10 cellular contexts compared by ENCODE assay signal in the genomic region with DNA sequence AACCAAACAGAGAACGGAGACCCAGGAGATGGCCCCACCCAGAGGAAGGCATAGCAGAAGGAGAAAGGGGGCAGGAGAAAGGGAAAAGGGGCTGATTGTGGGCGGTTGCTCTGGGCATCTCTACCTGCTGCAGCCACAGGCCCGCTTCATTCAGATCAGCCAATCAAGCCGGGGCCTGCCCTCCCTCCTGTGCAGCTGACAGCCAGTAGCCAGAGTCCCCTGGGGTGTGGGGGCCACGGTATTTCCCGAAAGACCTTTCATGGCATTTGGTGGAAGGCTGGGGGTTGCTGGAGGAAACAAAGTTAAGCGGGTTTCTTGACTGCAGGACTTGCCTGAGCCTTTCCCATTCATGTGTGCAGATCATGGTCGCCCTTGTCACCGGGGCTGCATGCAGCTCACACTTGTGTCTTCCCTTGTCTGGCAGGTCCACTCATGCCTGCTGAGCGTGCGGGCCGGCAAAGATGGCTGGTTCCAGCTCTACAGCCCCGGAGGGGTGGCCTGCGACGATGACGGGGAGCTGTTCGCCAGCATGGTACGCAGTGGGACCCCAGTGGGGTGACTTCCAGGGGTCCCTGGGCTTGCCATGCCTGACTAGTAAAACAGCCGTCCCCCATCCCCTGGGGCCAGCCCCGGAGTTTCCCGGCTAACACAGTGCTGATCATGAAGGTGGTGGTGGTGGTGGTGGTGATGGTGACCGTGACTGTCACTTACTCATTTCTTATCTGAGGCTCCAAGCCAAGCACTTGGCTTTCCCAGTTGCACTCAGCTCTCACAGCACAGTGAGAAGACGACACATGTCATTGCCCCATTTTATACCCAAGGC.
A peak's percentile ranks its signal among the peaks of the same experiment; 100 is the strongest.
DNase-seq lines count a peak whose midpoint lies in the region; ATAC-seq and TF ChIP-seq lines count a peak whose summit lies in the region.
"Had no signal": no experiment of that assay in that cellular context is flagged by ENCODE, and none has a peak within 500 bp of the region (broad histone marks: within the 10 kb centered on the region; RNA-seq: fewer than 3 reads in every experiment).

No MANE protein-coding gene starts in this region.

- H4K20me1 ChIP-seq in H9 (ENCODE audit: control insufficient read depth, insufficient read depth, insufficient read length): peaks cover 2% of the 10 kb centered on the region

- H3K4me1 ChIP-seq in H9 (ENCODE audit: insufficient read depth, low read length) (no peaks in the 10 kb centered on the region), skeletal muscle tissue (ENCODE audit: control insufficient read depth in 3 of 3, insufficient read depth in 3 of 3, low read length in 3 of 3) (peaks cover 9 to 25% (median 24%) of the 10 kb centered on the region in 3 donors)

- no peak overlapping the region for H2AK5ac ChIP-seq in H9 (ENCODE audit: insufficient read length, low read length)

- H3K18ac ChIP-seq in H9 (ENCODE audit: insufficient read length, low read depth, low read length): no peak overlapping the region

- H3K4me1 Mint-ChIP-seq in H9: peaks cover 11 to 22% of the 10 kb centered on the region in 2 experiments
- H3K4me1 Mint-ChIP-seq in activated CD8-positive, alpha-beta T cell treated with anti-CD3 and anti-CD28 coated beads, Interleukin-2, amount 10 ng/mL, durations not matched to agents 7 days and 5 days (ENCODE audit: low read depth): peaks cover 5% of the 10 kb centered on the region

- H3K9me3 Mint-ChIP-seq in H9: no peaks in the 10 kb centered on the region
- no peaks in the 10 kb centered on the region for H3K9me3 Mint-ChIP-seq in activated CD8-positive, alpha-beta T cell treated with anti-CD3 and anti-CD28 coated beads, Interleukin-2, amount 10 ng/mL, durations not matched to agents 7 days and 5 days (ENCODE audit: insufficient read depth)

- no peak overlapping the region for H3K4me2 ChIP-seq in H9 (ENCODE audit: insufficient read depth, insufficient read length, low read length)

- no peak overlapping the region for H2BK15ac ChIP-seq in H9 (ENCODE audit: low read depth, low read length)

- no peak for ATAC-seq in activated CD8-positive, alpha-beta T cell treated with anti-CD3 and anti-CD28 coated beads, Interleukin-2, amount 10 ng/mL, durations not matched to agents 7 days and 5 days
- peak; percentile 19 to 67 for ATAC-seq in left cardiac atrium
- no peak for ATAC-seq in GM19328 (IDR thresholded peaks at IDR 0.05; ENCODE audit: unreplicated experiment)

- H3K36me3 Mint-ChIP-seq in H9 (ENCODE audit: insufficient read depth in 1 of 3, low read depth in 3 of 3): peaks cover 30 to 52% (median 44%) of the 10 kb centered on the region in 3 experiments; a peak in 6 of 7 replicates
- peaks cover 48% of the 10 kb centered on the region for H3K36me3 Mint-ChIP-seq in activated CD8-positive, alpha-beta T cell treated with anti-CD3 and anti-CD28 coated beads, Interleukin-2, amount 10 ng/mL, durations not matched to agents 7 days and 5 days (ENCODE audit: low read depth)

- intact Hi-C loops in left cardiac atrium (cut with DNase I): loop anchor here in 1 of 2 donors (10.0 kb wide), 1 partner anchor 72 kb away; no protein-coding TSS in a partner anchor

- CTCF ChIA-PET in activated CD8-positive, alpha-beta T cell treated with anti-CD3 and anti-CD28 coated beads, Interleukin-2, amount 10 ng/mL, durations not matched to agents 7 days and 5 days (lab: Charles Lee): interaction anchor here (0.8 to 3.0 kb wide), 15 partner anchors 9 to 331 kb away, joined by 3 to 34 read pairs (median 8); no protein-coding TSS in a partner anchor

- no peak overlapping the region for H3K23ac ChIP-seq in H9 (ENCODE audit: insufficient read length, low read depth, low read length)

- no peaks in the 10 kb centered on the region for H3K27me3 Mint-ChIP-seq in H9 (ENCODE audit: low read depth)
- H3K27me3 Mint-ChIP-seq in activated CD8-positive, alpha-beta T cell treated with anti-CD3 and anti-CD28 coated beads, Interleukin-2, amount 10 ng/mL, durations not matched to agents 7 days and 5 days (ENCODE audit: low read depth): no peaks in the 10 kb centered on the region

- POLR2A ChIA-PET in activated CD8-positive, alpha-beta T cell treated with anti-CD3 and anti-CD28 coated beads, Interleukin-2, amount 10 ng/mL, durations not matched to agents 7 days and 5 days (lab: Charles Lee): no interaction called here

- H4K5ac ChIP-seq in H9 (ENCODE audit: insufficient read length, low read depth, low read length): no peak overlapping the region

- H3K79me1 ChIP-seq in H9 (ENCODE audit: insufficient read depth, low read depth, low read length, poor library complexity, severe bottlenecking): no peaks in the 10 kb centered on the region

- no peak overlapping the region; the same call in 1 of the 2 replicates for H3K14ac ChIP-seq in H9 (ENCODE audit: insufficient read depth, low read length)

- H3K27me3 ChIP-seq in H9 (ENCODE audit: insufficient read depth, low read length) (no peaks in the 10 kb centered on the region), skeletal muscle tissue (ENCODE audit: control insufficient read depth in 3 of 3, insufficient read depth in 3 of 3, low read length in 3 of 3) (no peaks in the 10 kb centered on the region)

- TF ChIP-seq CTCF in H9 (conservative IDR thresholded peaks at IDR 0.05): no peak

- H3K36me3 ChIP-seq in skeletal muscle tissue (ENCODE audit: control insufficient read depth in 3 of 3, insufficient read depth in 3 of 3, low read length in 3 of 3): peaks cover 0 to 19% (median 8%) of the 10 kb centered on the region in 3 donors

- no peak overlapping the region for H4K91ac ChIP-seq in H9 (ENCODE audit: insufficient read length, low read depth, low read length)

- H2BK5ac ChIP-seq in H9 (ENCODE audit: insufficient read length, low read length): no peak overlapping the region

- no peak overlapping the region for H3K9ac ChIP-seq in H9 (ENCODE audit: extremely low read depth, insufficient read length, low read length)
- no peak overlapping the region for H3K9ac ChIP-seq in skeletal muscle tissue (ENCODE audit: low read depth in 1 of 3, low read length in 3 of 3)

- no peak overlapping the region for H3T11ph ChIP-seq in H9 (ENCODE audit: low read length)

- no peak overlapping the region for H3K4me3 Mint-ChIP-seq in H9
- no peak overlapping the region for H3K4me3 Mint-ChIP-seq in activated CD8-positive, alpha-beta T cell treated with anti-CD3 and anti-CD28 coated beads, Interleukin-2, amount 10 ng/mL, durations not matched to agents 7 days and 5 days

- H3K9me3 ChIP-seq in H9 (ENCODE audit: control insufficient read depth, low read depth, low read length): no peaks in the 10 kb centered on the region
- H3K9me3 ChIP-seq in skeletal muscle tissue (ENCODE audit: control insufficient read depth in 3 of 3, low read length in 3 of 3): no peaks in the 10 kb centered on the region

- H3K23me2 ChIP-seq in H9 (ENCODE audit: insufficient read length, low read depth, low read length, poor library complexity, severe bottlenecking): no peaks in the 10 kb centered on the region

- H3K56ac ChIP-seq in H9 (ENCODE audit: insufficient read length, low read depth, low read length): no peak overlapping the region

- no peak overlapping the region for H3K27ac ChIP-seq in H9 (ENCODE audit: insufficient read length, low read depth, low read length)
- peak overlapping the region; percentile 51 for H3K27ac ChIP-seq in skeletal muscle tissue (ENCODE audit: low read depth, low read length)

- no peak overlapping the region for H4K8ac ChIP-seq in H9 (replicated peaks; ENCODE audit: insufficient read length, low read depth, low read length)

- no peak overlapping the region for H2BK12ac ChIP-seq in H9 (ENCODE audit: insufficient read length, low read depth, low read length)

- H3K27ac Mint-ChIP-seq in H9: peak overlapping the region in 2 of 3 experiments; percentile 76 to 77; a peak in 4 of 7 replicates
- H3K27ac Mint-ChIP-seq in activated CD8-positive, alpha-beta T cell treated with anti-CD3 and anti-CD28 coated beads, Interleukin-2, amount 10 ng/mL, durations not matched to agents 7 days and 5 days: peak overlapping the region; percentile 46

- no peak overlapping the region for H2AFZ ChIP-seq in H9 (ENCODE audit: low read length)

- DNase-seq in H9: no peak
- no peak for DNase-seq in activated CD8-positive, alpha-beta T cell treated with anti-CD3 and anti-CD28 coated beads, Interleukin-2, amount 10 ng/mL, durations not matched to agents 7 days and 5 days
- peak; percentile 25 for DNase-seq in left cardiac atrium
- no peak for DNase-seq in NCI-H526 treated with DMSO at 0.1 percent for 48 hours (lab: John Stamatoyannopoulos, UW)
- no peak for DNase-seq in NCI-H510A (lab: John Stamatoyannopoulos, UW)
- no peak for DNase-seq in NCI-H226
- DNase-seq: NCI-H1092 treated with DMSO at 0.1 percent for 48 hours had no signal

- no peak overlapping the region for H3K4ac ChIP-seq in H9 (ENCODE audit: low read depth, low read length)

- no peaks in the 10 kb centered on the region for H3K79me2 ChIP-seq in H9 (ENCODE audit: insufficient read depth, low read length)

- no CpG with 5 or more reads among the region's 23 CpGs for WGBS in H9 (ENCODE audit: extremely low coverage, insufficient read length, low lambda C conversion rate)

- no peak overlapping the region for H3K4me3 ChIP-seq in skeletal muscle tissue (ENCODE audit: low read length in 3 of 3)
- H3K4me3 ChIP-seq: lung had no signal

- no peak overlapping the region for H2BK120ac ChIP-seq in H9 (ENCODE audit: low read depth, low read length, poor library complexity, severe bottlenecking)

- H2BK20ac ChIP-seq in H9 (ENCODE audit: low read depth, low read length, poor library complexity, severe bottlenecking): no peak overlapping the region

Comparison
In these comparisons a context has a peak if more than half of its experiments do, and no peak if none do; other contexts are left out.
1. ATAC-seq: peak in left cardiac atrium (2 of 2); none in activated CD8-positive, alpha-beta T cell treated with anti-CD3 and anti-CD28 coated beads, Interleukin-2, amount 10 ng/mL, durations not matched to agents 7 days and 5 days (single experiment) and GM19328 (single experiment).